Comparison of ENCODE assay signal across 29 cellular contexts in genomic region chr16:662095-662494, GRCh38.
"Had no signal": no experiment of that assay in that cellular context is flagged by ENCODE, and none has a peak within 500 bp of the region (broad histone marks: within the 10 kb centered on the region; RNA-seq: fewer than 3 reads in every experiment).

No MANE protein-coding gene starts in this region.

- H3K27ac ChIP-seq: ascending aorta, colonic mucosa, foreskin keratinocyte had no signal

- H3K27me3 ChIP-seq: ascending aorta, breast epithelium, cardiac muscle cell, colonic mucosa, esophagus muscularis mucosa, foreskin keratinocyte, gastrocnemius medialis, heart left ventricle had no signal

- H3K4me3 ChIP-seq: ascending aorta, breast epithelium, cardiac muscle cell, colonic mucosa, esophagus muscularis mucosa, gastrocnemius medialis had no signal

- H3K9me3 ChIP-seq: ascending aorta, breast epithelium, colonic mucosa, esophagus muscularis mucosa, gastrocnemius medialis, heart left ventricle had no signal

- H3K36me3 ChIP-seq: ascending aorta, breast epithelium, cardiac muscle cell, colonic mucosa, gastrocnemius medialis had no signal

- ATAC-seq: activated CD4-positive, alpha-beta T cell treated with anti-CD3 and anti-CD28 coated beads for 36 hours; activated T-cell treated with anti-CD3 and anti-CD28 coated beads, Interleukin-2, amount 50 U/mL, for 72 hours; foreskin keratinocyte; gastrocnemius medialis; T-helper 17 cell had no signal

- H3K4me1 ChIP-seq: foreskin keratinocyte had no signal

- DNase-seq: activated CD4-positive, alpha-beta memory T cell treated with anti-CD3 and anti-CD28 coated beads, Interleukin-2, amount 10 ng/mL, durations not matched to agents 7 days and 5 days; activated CD4-positive, alpha-beta T cell treated with anti-CD3 and anti-CD28 coated beads for 36 hours; activated CD4-positive, alpha-beta T cell treated with anti-CD3 and anti-CD28 coated beads, Interleukin-2, amount 10 ng/mL, durations not matched to agents 7 days and 5 days; activated CD4-positive, alpha-beta T cell treated with anti-CD3 and anti-CD28 coated beads, Interleukin-2, amount 50 U/mL, for 4 hours; activated CD4-positive, CD25-positive, alpha-beta regulatory T cell; activated CD4-positive, CD25-positive, alpha-beta regulatory T cell treated with anti-CD3 and anti-CD28 coated beads, Interleukin-2, amount 50 U/mL, for 72 hours; activated CD8-positive, alpha-beta memory T cell treated with anti-CD3 and anti-CD28 coated beads, Interleukin-2, amount 50 U/mL, for 48 hours; activated gamma-delta T cell; activated naive CD4-positive, alpha-beta T cell; activated naive CD4-positive, alpha-beta T cell treated with anti-CD3 and anti-CD28 coated beads, Interleukin-2, amount 10 ng/mL, durations not matched to agents 7 days and 5 days; activated naive CD8-positive, alpha-beta T cell treated with anti-CD3 and anti-CD28 coated beads, Interleukin-2, amount 10 ng/mL, durations not matched to agents 7 days and 5 days; activated T-cell treated with anti-CD3 and anti-CD28 coated beads for 4 hours; activated T-cell treated with anti-CD3 and anti-CD28 coated beads, Interleukin-2, amount 50 U/mL, for 24 hours; activated T-cell treated with anti-CD3 and anti-CD28 coated beads, Interleukin-2, amount 50 U/mL, for 72 hours; central memory CD4-positive, alpha-beta T cell; cerebellar nuclear complex; colonic mucosa; effector memory CD4-positive, alpha-beta T cell; erythroblast; foreskin keratinocyte; gastrocnemius medialis; glutamatergic neuron; heart left ventricle; T-helper 17 cell; T1000 had no signal
